26 cellular contexts compared by ENCODE assay signal in genomic region chr13:98622926-98623325, GRCh38.
"Had no signal": no experiment of that assay in that cellular context is flagged by ENCODE, and none has a peak within 500 bp of the region (broad histone marks: within the 10 kb centered on the region; RNA-seq: fewer than 3 reads in every experiment).

No MANE protein-coding gene starts in this region.

- H3K27ac ChIP-seq: ascending aorta, breast epithelium, esophagus muscularis mucosa, gastroesophageal sphincter, heart right ventricle, left ventricle myocardium inferior, neural progenitor cell, transverse colon, vagina, VCaP had no signal

- H3K4me1 Mint-ChIP-seq: activated naive CD4-positive, alpha-beta T cell treated with anti-CD3 and anti-CD28 coated beads, Interleukin-2, amount 10 ng/mL, durations not matched to agents 7 days and 5 days; immature natural killer cell had no signal

- H3K27ac Mint-ChIP-seq: activated naive CD4-positive, alpha-beta T cell treated with anti-CD3 and anti-CD28 coated beads, Interleukin-2, amount 10 ng/mL, durations not matched to agents 7 days and 5 days; dendritic cell treated with granulocyte-macrophage colony-stimulating factor and Interleukin-4, amounts not matched to agents 40 ng/mL and 50 ng/mL, for 4 days; immature natural killer cell; progenitor cell of endocrine pancreas had no signal

- DNase-seq: activated CD4-positive, alpha-beta T cell treated with anti-CD3 and anti-CD28 coated beads, Interleukin-2, amount 50 U/mL, for 1 hour; activated CD4-positive, CD25-positive, alpha-beta regulatory T cell treated with anti-CD3 and anti-CD28 coated beads, Interleukin-2, amount 50 U/mL, for 72 hours; activated CD8-positive, alpha-beta memory T cell treated with anti-CD3 and anti-CD28 coated beads, Interleukin-2, amount 50 U/mL, for 4 hours; activated effector memory CD4-positive, alpha-beta T cell treated with Interleukin-2 at 50 U/mL for 16 hours; activated naive CD4-positive, alpha-beta T cell treated with anti-CD3 and anti-CD28 coated beads, Interleukin-2, amount 10 ng/mL, durations not matched to agents 7 days and 5 days; activated T-cell treated with anti-CD3 and anti-CD28 coated beads, Interleukin-2, amount 50 U/mL, for 4 hours; effector memory CD4-positive, alpha-beta T cell; heart right ventricle; immature natural killer cell; kidney glomerular epithelial cell; left ventricle myocardium inferior; mammary epithelial cell; stimulated activated CD4-positive, alpha-beta T cell treated with anti-CD3 and anti-CD28 coated beads, Interleukin-2, amount 100 ng/mL, for 24 hours; stimulated activated naive CD8-positive, alpha-beta T cell treated with anti-CD3 and anti-CD28 coated beads, Interleukin-15, Interleukin-2, amounts not matched to agents 100 U/mL and 50 U/mL, for 24 hours; substantia nigra; transverse colon had no signal

- H3K4me3 ChIP-seq: ascending aorta, breast epithelium, esophagus muscularis mucosa, gastroesophageal sphincter, heart right ventricle, left ventricle myocardium inferior, neural progenitor cell, transverse colon, vagina had no signal

- H3K4me2 ChIP-seq: neural progenitor cell had no signal

- H3K4me1 ChIP-seq: breast epithelium, neural progenitor cell, vagina had no signal

- H3K4me3 Mint-ChIP-seq: activated naive CD4-positive, alpha-beta T cell treated with anti-CD3 and anti-CD28 coated beads, Interleukin-2, amount 10 ng/mL, durations not matched to agents 7 days and 5 days; activated T-cell treated with anti-CD3 and anti-CD28 coated beads, Interleukin-2, amount 50 U/mL, for 4 hours; dendritic cell treated with granulocyte-macrophage colony-stimulating factor and Interleukin-4, amounts not matched to agents 40 ng/mL and 50 ng/mL, for 4 days; immature natural killer cell; neural progenitor cell had no signal

- H3K9me3 Mint-ChIP-seq: activated naive CD4-positive, alpha-beta T cell treated with anti-CD3 and anti-CD28 coated beads, Interleukin-2, amount 10 ng/mL, durations not matched to agents 7 days and 5 days; activated T-cell treated with anti-CD3 and anti-CD28 coated beads, Interleukin-2, amount 50 U/mL, for 4 hours; dendritic cell treated with granulocyte-macrophage colony-stimulating factor and Interleukin-4, amounts not matched to agents 40 ng/mL and 50 ng/mL, for 4 days; immature natural killer cell; naive thymus-derived CD4-positive, alpha-beta T cell had no signal

- H3K9me3 ChIP-seq: ascending aorta, breast epithelium, esophagus muscularis mucosa, gastroesophageal sphincter, heart right ventricle, left ventricle myocardium inferior, transverse colon, vagina had no signal

- H3K9ac ChIP-seq: neural progenitor cell had no signal

- ATAC-seq: activated T-cell treated with anti-CD3 and anti-CD28 coated beads, Interleukin-2, amount 50 U/mL, for 4 hours; gastroesophageal sphincter; heart right ventricle; naive thymus-derived CD4-positive, alpha-beta T cell; stimulated activated naive CD8-positive, alpha-beta T cell treated with anti-CD3 and anti-CD28 coated beads, Interleukin-15, Interleukin-2, amounts not matched to agents 100 U/mL and 50 U/mL, for 24 hours had no signal

- H3K27me3 ChIP-seq: ascending aorta, breast epithelium, esophagus muscularis mucosa, gastroesophageal sphincter, heart right ventricle, neural progenitor cell, transverse colon, vagina had no signal

- H3K36me3 Mint-ChIP-seq: activated naive CD4-positive, alpha-beta T cell treated with anti-CD3 and anti-CD28 coated beads, Interleukin-2, amount 10 ng/mL, durations not matched to agents 7 days and 5 days; immature natural killer cell; naive thymus-derived CD4-positive, alpha-beta T cell; neural progenitor cell had no signal

- H2AFZ ChIP-seq: neural progenitor cell had no signal

- H3K27me3 Mint-ChIP-seq: progenitor cell of endocrine pancreas had no signal

- H3K36me3 ChIP-seq: ascending aorta, breast epithelium, esophagus muscularis mucosa, gastroesophageal sphincter, heart right ventricle, left ventricle myocardium inferior, neural progenitor cell, transverse colon, vagina had no signal
